8 cellular contexts compared by ENCODE assay signal in genomic region chr6:6586671-6587526, GRCh38. TPM values are rescaled to one million over a fixed set of nuclear protein-coding genes. Genes with fewer than 3 reads are reported as not detected.
DNase-seq lines count a peak whose midpoint lies in the region; ATAC-seq and TF ChIP-seq lines count a peak whose summit lies in the region.
"Had no signal": no experiment of that assay in that cellular context is flagged by ENCODE, and none has a peak within 500 bp of the region (broad histone marks: within the 10 kb centered on the region; RNA-seq: fewer than 3 reads in every experiment).

No MANE protein-coding gene starts in this region.

- no peaks in the 10 kb centered on the region for H3K9me3 ChIP-seq in mucosa of descending colon

- H3K27ac Mint-ChIP-seq in MCF 10A (ENCODE audit: low read depth, unreplicated experiment): no peak overlapping the region

- no peaks in the 10 kb centered on the region for H3K4me1 Mint-ChIP-seq in MCF 10A (ENCODE audit: insufficient read depth, unreplicated experiment)

- intact Hi-C loops in mucosa of descending colon (cut with DNase I, micrococcal nuclease): no loop called here
- intact Hi-C loops in MCF 10A (cut with micrococcal nuclease): no loop called here
- intact Hi-C loops in cardiac septum (cut with DNase I): no loop called here

- H3K4me3 ChIP-seq in mucosa of descending colon: no peak overlapping the region

- no peaks in the 10 kb centered on the region for H3K27me3 Mint-ChIP-seq in MCF 10A (ENCODE audit: insufficient read depth, unreplicated experiment)

- no peak for DNase-seq in mucosa of descending colon
- DNase-seq in MCF 10A (ENCODE audit: unreplicated experiment): no peak
- no peak for DNase-seq in cardiac septum (ENCODE audit: low spot score)
- no peak for DNase-seq in amygdala (lab: John Stamatoyannopoulos, UW)

- CTCF ChIA-PET in MCF 10A (lab: Yijun Ruan, JAX): interaction anchor here (0.7 to 1.1 kb wide), 2 partner anchors 18 to 30 kb away, joined by 3 read pairs; no protein-coding TSS in a partner anchor

- H3K4me3 Mint-ChIP-seq in MCF 10A (ENCODE audit: unreplicated experiment): no peak overlapping the region

- H3K36me3 ChIP-seq in mucosa of descending colon (ENCODE audit: low read depth): no peaks in the 10 kb centered on the region

- POLR2A ChIA-PET in MCF 10A (lab: Yijun Ruan, JAX): interaction anchor here (0.7 kb wide), 1 partner anchor 27 kb away, joined by 3 read pairs; no protein-coding TSS in a partner anchor

- no peaks in the 10 kb centered on the region for H3K4me1 ChIP-seq in mucosa of descending colon (ENCODE audit: low read depth)

- ATAC-seq in GM18861 (IDR thresholded peaks at IDR 0.05; ENCODE audit: unreplicated experiment) (peak; percentile 42), GM21576 (IDR thresholded peaks at IDR 0.05; ENCODE audit: unreplicated experiment) (peak; percentile 41), HG03469 (IDR thresholded peaks at IDR 0.05; ENCODE audit: unreplicated experiment) (peak; percentile 31), mucosa of descending colon (peak; percentile 41)

- H3K9me3 Mint-ChIP-seq in MCF 10A (ENCODE audit: unreplicated experiment): no peaks in the 10 kb centered on the region

- no peaks in the 10 kb centered on the region for H3K36me3 Mint-ChIP-seq in MCF 10A (ENCODE audit: insufficient read depth, unreplicated experiment)

- TF ChIP-seq CTCF in mucosa of descending colon (IDR thresholded peaks at IDR 0.05) (no peak), MCF 10A (IDR thresholded peaks at IDR 0.05; ENCODE audit: unreplicated experiment) (no peak)

- no TSS peak for BruUV-seq in MCF 10A (replicated peaks; lab: Mats Ljungman, UMichigan)

RNA-seq across cellular contexts. Expression of gene LY86, which starts 1.6 kb away (rescaled TPM):
- 1 to 10 TPM; 1.2 to 2.8 (median 1.6) TPM for total RNA-seq in mucosa of descending colon
- not detected in 2 replicates for total RNA-seq in MCF 10A (2022)
- 1.9 TPM for total RNA-seq in cardiac septum
- total RNA-seq: bronchial epithelial cell had no signal
